Comparison of ENCODE assay signal across 1 cellular context in the genomic region with DNA sequence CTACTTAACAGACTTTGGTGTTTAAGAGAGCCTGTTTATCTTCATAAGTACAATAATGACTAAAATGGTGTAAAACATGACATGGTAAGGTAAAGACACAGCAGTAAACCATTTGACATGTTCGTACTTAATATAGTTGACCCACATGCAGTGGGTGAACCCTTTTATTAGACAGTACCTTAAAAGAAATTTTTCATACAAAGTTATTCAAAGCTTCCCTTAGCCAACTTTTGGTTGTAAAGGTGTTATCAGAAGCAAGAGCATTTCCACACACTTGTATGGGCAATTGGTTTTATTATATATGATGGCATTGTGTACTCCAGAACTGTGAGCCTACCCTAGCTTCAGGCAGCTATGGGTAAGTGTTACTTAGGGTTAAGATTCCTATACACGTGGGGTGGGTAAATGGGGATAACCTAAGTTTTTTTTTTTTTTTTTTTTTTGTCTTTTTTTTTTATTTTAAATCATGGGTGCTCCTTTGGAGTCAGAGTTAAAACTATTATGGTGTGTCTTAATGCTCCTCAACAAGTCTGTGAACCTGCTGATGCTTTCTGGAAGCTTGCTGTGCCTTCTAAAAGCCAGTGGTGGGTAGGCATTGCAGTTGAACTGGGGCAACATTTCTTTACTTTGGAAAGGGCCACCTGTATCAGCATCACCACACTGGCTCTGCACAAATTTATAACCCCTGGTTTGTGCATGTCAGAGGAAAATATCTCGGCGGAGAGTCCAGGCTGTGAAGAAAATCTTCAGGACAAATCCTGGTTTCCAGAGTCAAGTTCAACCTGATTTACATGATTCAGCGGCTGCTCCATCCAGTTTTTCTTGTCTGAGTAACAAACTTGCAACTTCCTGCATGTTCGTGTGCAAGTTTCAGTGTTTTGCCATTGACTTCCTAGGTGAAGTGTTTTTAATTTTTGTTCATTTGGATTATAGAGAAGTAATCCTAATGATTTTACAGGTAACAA.
TF ChIP-seq lines count a peak whose summit lies in the region.

No MANE protein-coding gene starts in this region.

TF ChIP-seq in K562, 482 proteins besides CTCF, POLR2A, EP300 and RAD21 (continued from another document and continues in another):
- TF ChIP-seq ATF2 (CRISPR knock-in tag; IDR thresholded peaks at IDR 0.05) (no peak), SRSF1 (IDR thresholded peaks at IDR 0.05; ENCODE audit: low read depth, low read length) (no peak), ZMIZ1 (IDR thresholded peaks at IDR 0.05; ENCODE audit: low read depth in 2 of 2, low read length in 2 of 2) (0 out of 4 replicates have a peak, but pooled peaks of 1 of the 2 experiments have one; percentile 1), POLR2AphosphoS2 (IDR thresholded peaks at IDR 0.05; ENCODE audit: low read length) (no peak; the same call in 1 of the 2 replicates), SNRNP70 (optimal IDR thresholded peaks at IDR 0.05; ENCODE audit: low read depth, low read length) (no peak), SIN3A (IDR thresholded peaks at IDR 0.05; ENCODE audit: borderline replicate concordance in 2 of 2, control insufficient read depth in 1 of 2, low read depth in 2 of 2, low read length in 2 of 2) (peak in 1 of 2 experiments; percentile 65; a peak in 2 of 4 replicates), CGGBP1 (CRISPR knock-in tag; IDR thresholded peaks at IDR 0.05) (0 out of 2 replicates have a peak, but pooled peaks have one; percentile 29), ZNF165 (CRISPR knock-in tag; IDR thresholded peaks at IDR 0.05; ENCODE audit: borderline replicate concordance) (no peak), RBM15 (IDR thresholded peaks at IDR 0.05; ENCODE audit: insufficient read depth, low read length) (no peak), ZNF766 (CRISPR knock-in tag; conservative IDR thresholded peaks at IDR 0.05) (no peak), EWSR1 (IDR thresholded peaks at IDR 0.05; ENCODE audit: borderline replicate concordance, low read depth, partially characterized antibody) (peak; percentile 34), KLF1 (tag; IDR thresholded peaks at IDR 0.05) (no peak), PCBP2 (IDR thresholded peaks at IDR 0.05; ENCODE audit: low read depth, low read length, poor library complexity, severe bottlenecking) (no peak), PHF21A (IDR thresholded peaks at IDR 0.05; ENCODE audit: borderline replicate concordance, low read depth) (no peak), BCLAF1 (IDR thresholded peaks at IDR 0.05; ENCODE audit: borderline replicate concordance in 1 of 2, control insufficient read depth in 1 of 2, low read depth in 2 of 2, low read length in 1 of 2) (0 out of 4 replicates have a peak, but pooled peaks of 1 of the 2 experiments have one; percentile 41), ZSCAN32 (CRISPR knock-in tag; IDR thresholded peaks at IDR 0.05) (no peak), FOS (IDR thresholded peaks at IDR 0.05; ENCODE audit: extremely low read depth, insufficient read length) (no peak), CREB1 (IDR thresholded peaks at IDR 0.05) (0 out of 2 replicates have a peak, but pooled peaks have one; percentile 7), CREB1 (CRISPR knock-in tag; IDR thresholded peaks at IDR 0.05) (no peak), GMEB1 (CRISPR knock-in tag; IDR thresholded peaks at IDR 0.05) (no peak), CCNT2 (IDR thresholded peaks at IDR 0.05; ENCODE audit: borderline replicate concordance, extremely low read depth, insufficient read length, low read depth, low read length) (peak; percentile 20), SMAD3 (CRISPR knock-in tag; conservative IDR thresholded peaks at IDR 0.05) (no peak), GTF2B (IDR thresholded peaks at IDR 0.05; ENCODE audit: extremely low read depth, insufficient read length) (no peak), SP1 (CRISPR knock-in tag; IDR thresholded peaks at IDR 0.05) (peak; percentile 29; the same call in 1 of the 2 replicates), MTA1 (IDR thresholded peaks at IDR 0.05; ENCODE audit: borderline replicate concordance) (no peak), REST (CRISPR knock-in tag; IDR thresholded peaks at IDR 0.05; ENCODE audit: low read depth) (no peak)
- TF ChIP-seq, protein P1, sequence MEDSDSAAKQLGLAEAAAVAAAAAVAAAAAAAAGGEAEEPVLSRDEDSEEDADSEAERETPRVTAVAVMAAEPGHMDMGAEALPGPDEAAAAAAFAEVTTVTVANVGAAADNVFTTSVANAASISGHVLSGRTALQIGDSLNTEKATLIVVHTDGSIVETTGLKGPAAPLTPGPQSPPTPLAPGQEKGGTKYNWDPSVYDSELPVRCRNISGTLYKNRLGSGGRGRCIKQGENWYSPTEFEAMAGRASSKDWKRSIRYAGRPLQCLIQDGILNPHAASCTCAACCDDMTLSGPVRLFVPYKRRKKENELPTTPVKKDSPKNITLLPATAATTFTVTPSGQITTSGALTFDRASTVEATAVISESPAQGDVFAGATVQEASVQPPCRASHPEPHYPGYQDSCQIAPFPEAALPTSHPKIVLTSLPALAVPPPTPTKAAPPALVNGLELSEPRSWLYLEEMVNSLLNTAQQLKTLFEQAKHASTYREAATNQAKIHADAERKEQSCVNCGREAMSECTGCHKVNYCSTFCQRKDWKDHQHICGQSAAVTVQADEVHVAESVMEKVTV (CRISPR knock-in tag; IDR thresholded peaks at IDR 0.05): no peak
- TF ChIP-seq, protein P2, sequence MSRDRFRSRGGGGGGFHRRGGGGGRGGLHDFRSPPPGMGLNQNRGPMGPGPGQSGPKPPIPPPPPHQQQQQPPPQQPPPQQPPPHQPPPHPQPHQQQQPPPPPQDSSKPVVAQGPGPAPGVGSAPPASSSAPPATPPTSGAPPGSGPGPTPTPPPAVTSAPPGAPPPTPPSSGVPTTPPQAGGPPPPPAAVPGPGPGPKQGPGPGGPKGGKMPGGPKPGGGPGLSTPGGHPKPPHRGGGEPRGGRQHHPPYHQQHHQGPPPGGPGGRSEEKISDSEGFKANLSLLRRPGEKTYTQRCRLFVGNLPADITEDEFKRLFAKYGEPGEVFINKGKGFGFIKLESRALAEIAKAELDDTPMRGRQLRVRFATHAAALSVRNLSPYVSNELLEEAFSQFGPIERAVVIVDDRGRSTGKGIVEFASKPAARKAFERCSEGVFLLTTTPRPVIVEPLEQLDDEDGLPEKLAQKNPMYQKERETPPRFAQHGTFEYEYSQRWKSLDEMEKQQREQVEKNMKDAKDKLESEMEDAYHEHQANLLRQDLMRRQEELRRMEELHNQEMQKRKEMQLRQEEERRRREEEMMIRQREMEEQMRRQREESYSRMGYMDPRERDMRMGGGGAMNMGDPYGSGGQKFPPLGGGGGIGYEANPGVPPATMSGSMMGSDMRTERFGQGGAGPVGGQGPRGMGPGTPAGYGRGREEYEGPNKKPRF (IDR thresholded peaks at IDR 0.05; ENCODE audit: low read depth, low read length): no peak
